8 cellular contexts compared by ENCODE assay signal in genomic region chr2:231680992-231681852, GRCh38. TPM values are rescaled to one million over a fixed set of nuclear protein-coding genes. Genes with fewer than 3 reads are reported as not detected.
DNase-seq lines count a peak whose midpoint lies in the region; ATAC-seq and TF ChIP-seq lines count a peak whose summit lies in the region.

No MANE protein-coding gene starts in this region.

- H3K27me3 Mint-ChIP-seq in endodermal cell (ENCODE audit: insufficient read depth), result no peaks in the 10 kb centered on the region

- peak overlapping the region; percentile 79 for H3K4me3 ChIP-seq in endodermal cell (ENCODE audit: low read length)

- WGBS in endodermal cell (ENCODE audit: insufficient coverage in 1 of 2, insufficient read length in 1 of 2), 2 experiments, result 5 to 20% methylated on average over 29 to 79 of the region's 79 CpGs

- peak overlapping the region; percentile 85 for H3K9ac ChIP-seq in endodermal cell (ENCODE audit: extremely low read depth, low read length, poor library complexity, severe bottlenecking)

- H3K9me3 Mint-ChIP-seq in endodermal cell, result no peaks in the 10 kb centered on the region

- peaks cover 23% of the 10 kb centered on the region for H3K4me1 Mint-ChIP-seq in endodermal cell

- peaks cover 3% of the 10 kb centered on the region for H3K4me1 ChIP-seq in endodermal cell (ENCODE audit: control insufficient read depth, insufficient read depth, low read length)

- DNase-seq in C1 segment of cervical spinal cord (lab: John Stamatoyannopoulos, UW) (peak in 13 of 14 donors; percentile 27 to 88 (median 67)), SHP77 treated with DMSO at 0.1 percent for 48 hours (lab: John Stamatoyannopoulos, UW) (peak; percentile 65), endodermal cell (peak; percentile 95), lung microvascular endothelial cell (ENCODE audit: low read depth in 2 of 2) (peak; percentile 54 to 76)
- DNase-seq in activated CD4-positive, CD25-positive, alpha-beta regulatory T cell (lab: John Stamatoyannopoulos, UW), result no peak

- ATAC-seq in GM18907 (IDR thresholded peaks at IDR 0.05; ENCODE audit: unreplicated experiment), result peak; percentile 55
- peak; percentile 56 for ATAC-seq in HG03103 (IDR thresholded peaks at IDR 0.05; ENCODE audit: low read depth, unreplicated experiment)

- peak overlapping the region; percentile 70 for H3K4me3 Mint-ChIP-seq in endodermal cell

- no peaks in the 10 kb centered on the region for H3K36me3 ChIP-seq in endodermal cell (ENCODE audit: control insufficient read depth, insufficient read depth, low read length)

- peak overlapping the region; percentile 96 for H3K27ac Mint-ChIP-seq in endodermal cell

- TF ChIP-seq CTCF in endodermal cell (conservative IDR thresholded peaks at IDR 0.05), result no peak

- peak overlapping the region; percentile 98 for H3K27ac ChIP-seq in endodermal cell (ENCODE audit: low read depth, low read length)
- peak overlapping the region; percentile 98 for H3K27ac ChIP-seq in temporal lobe (ENCODE audit: low read depth, low read length)

- no peaks in the 10 kb centered on the region for H3K27me3 ChIP-seq in endodermal cell (ENCODE audit: control insufficient read depth, insufficient read depth, low read length, poor library complexity, severe bottlenecking)

- H3K36me3 Mint-ChIP-seq in endodermal cell (ENCODE audit: low read depth), result no peaks in the 10 kb centered on the region

- no peaks in the 10 kb centered on the region for H3K9me3 ChIP-seq in endodermal cell (ENCODE audit: control insufficient read depth, low read length)

RNA-seq across cellular contexts. Expression of gene PTMA, which starts 27.1 kb away (rescaled TPM):
- 1,000 to 10,000 TPM; 1,233 to 1,450 TPM for total RNA-seq in endodermal cell
- 1,679 TPM for polyA plus RNA-seq in endodermal cell (2013, experiment 1 of 2)
- polyA plus RNA-seq in endodermal cell (2013, experiment 2 of 2), result 1,712 TPM
- total RNA-seq in lung microvascular endothelial cell, result 822 and 928 TPM in 2 replicates
- 458 TPM for total RNA-seq in temporal lobe

Comparison
In these comparisons a context has a peak if more than half of its experiments do, and no peak if none do; other contexts are left out.
1. DNase-seq: peak in C1 segment of cervical spinal cord (13 of 14), SHP77 treated with DMSO at 0.1 percent for 48 hours (single experiment), endodermal cell (single experiment) and lung microvascular endothelial cell (2 of 2); none in activated CD4-positive, CD25-positive, alpha-beta regulatory T cell (0 of 4).